ENCODE assay signal across 8 cellular contexts in the genomic region with DNA sequence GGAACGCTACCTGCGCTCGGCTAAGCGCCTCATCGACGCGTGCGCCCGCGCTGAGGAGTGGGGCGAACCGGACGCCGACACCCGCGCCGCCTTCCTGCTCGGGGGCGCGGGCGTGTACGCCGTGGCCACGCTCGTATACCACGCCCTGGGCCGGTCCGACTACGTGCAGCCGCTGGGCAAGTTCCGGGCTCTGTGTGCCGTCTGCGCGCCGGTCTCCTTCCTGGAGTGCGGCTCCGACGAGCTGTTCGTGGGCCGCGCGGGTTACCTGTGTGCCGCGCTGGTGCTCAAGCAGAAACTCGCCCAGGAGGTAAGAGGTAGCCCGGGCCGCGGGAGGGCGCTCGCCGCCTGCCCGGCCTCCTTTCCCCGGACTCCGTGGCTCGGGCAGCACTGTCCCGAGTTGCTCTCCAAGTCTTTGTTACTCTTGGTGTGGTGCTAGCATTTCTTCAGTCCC. TPM values are rescaled to one million over a fixed set of nuclear protein-coding genes. Genes with fewer than 3 reads are reported as not detected.
A peak's percentile ranks its signal among the peaks of the same experiment; 100 is the strongest.
DNase-seq lines count a peak whose midpoint lies in the region; ATAC-seq and TF ChIP-seq lines count a peak whose summit lies in the region.
"Not testable (repeated sequence)": the region's sequence is repeated elsewhere in the genome, so short reads cannot be mapped to it uniquely, and the experiment has no call there.

No MANE protein-coding gene starts in this region.

- peak; percentile 24; the same call in 1 of the 2 replicates for TF ChIP-seq CTCF in GM12875 (IDR thresholded peaks at IDR 0.05; ENCODE audit: borderline replicate concordance, insufficient read depth, low read depth, low read length)
- not testable (repeated sequence) for TF ChIP-seq CTCF in chondrocyte (IDR thresholded peaks at IDR 0.05); omental fat pad (IDR thresholded peaks at IDR 0.05)
- TF ChIP-seq CTCF in type B pancreatic cell (conservative IDR thresholded peaks at IDR 0.05): peak; percentile 43

- POLR2A ChIA-PET in activated CD8-positive, alpha-beta T cell treated with anti-CD3 and anti-CD28 coated beads, Interleukin-2, amount 10 ng/mL, durations not matched to agents 7 days and 5 days (lab: Charles Lee): not testable (repeated sequence)

- peak overlapping the region; percentile 15 for H3K27ac Mint-ChIP-seq in activated CD8-positive, alpha-beta T cell treated with anti-CD3 and anti-CD28 coated beads, Interleukin-2, amount 10 ng/mL, durations not matched to agents 7 days and 5 days
- H3K27ac Mint-ChIP-seq in chondrocyte (ENCODE audit: unreplicated experiment); type B pancreatic cell: not testable (repeated sequence)

- not testable (repeated sequence) for H3K9me3 Mint-ChIP-seq in activated CD8-positive, alpha-beta T cell treated with anti-CD3 and anti-CD28 coated beads, Interleukin-2, amount 10 ng/mL, durations not matched to agents 7 days and 5 days (ENCODE audit: insufficient read depth); type B pancreatic cell
- H3K9me3 Mint-ChIP-seq in chondrocyte (ENCODE audit: low read depth): peaks cover 16% of the 10 kb centered on the region

- H3K36me3 Mint-ChIP-seq in activated CD8-positive, alpha-beta T cell treated with anti-CD3 and anti-CD28 coated beads, Interleukin-2, amount 10 ng/mL, durations not matched to agents 7 days and 5 days (ENCODE audit: low read depth); chondrocyte (ENCODE audit: low read depth); type B pancreatic cell: not testable (repeated sequence)

- not testable (repeated sequence) for H3K9ac ChIP-seq in HUES48 (ENCODE audit: low read depth, low read length); iPS-15b (ENCODE audit: low read depth, low read length)

- H3K36me3 ChIP-seq in HUES48 (ENCODE audit: control insufficient read depth, insufficient read depth, low read length); iPS-15b (ENCODE audit: control insufficient read depth, insufficient read depth, low read length): not testable (repeated sequence)

- H3K27me3 ChIP-seq in HUES48 (ENCODE audit: control insufficient read depth, insufficient read depth, low read length): peaks cover 14% of the 10 kb centered on the region; the same call in 1 of the 2 replicates
- H3K27me3 ChIP-seq in iPS-15b (ENCODE audit: control insufficient read depth, insufficient read depth, low read length): not testable (repeated sequence)

- H3K27ac ChIP-seq in HUES48 (ENCODE audit: low read depth, low read length): not testable (repeated sequence)

- peak overlapping the region; percentile 56 for H3K4me3 Mint-ChIP-seq in activated CD8-positive, alpha-beta T cell treated with anti-CD3 and anti-CD28 coated beads, Interleukin-2, amount 10 ng/mL, durations not matched to agents 7 days and 5 days
- H3K4me3 Mint-ChIP-seq in chondrocyte (ENCODE audit: unreplicated experiment) (peak overlapping the region; percentile 50), type B pancreatic cell (peak overlapping the region; percentile 83)

- H3K4me1 ChIP-seq in HUES48 (ENCODE audit: control insufficient read depth, insufficient read depth, low read length): peaks cover 10% of the 10 kb centered on the region
- H3K4me1 ChIP-seq in iPS-15b (ENCODE audit: control insufficient read depth, insufficient read depth, low read length): not testable (repeated sequence)

- CTCF ChIA-PET in activated CD8-positive, alpha-beta T cell treated with anti-CD3 and anti-CD28 coated beads, Interleukin-2, amount 10 ng/mL, durations not matched to agents 7 days and 5 days (lab: Charles Lee): not testable (repeated sequence)

- not testable (repeated sequence) for H3K9me3 ChIP-seq in HUES48 (ENCODE audit: control insufficient read depth, insufficient read depth, low read length); iPS-15b (ENCODE audit: control insufficient read depth, insufficient read depth, low read length)

- DNase-seq in NOMO-1 (lab: John Stamatoyannopoulos, UW; ENCODE audit: unreplicated experiment in 2 of 2): peak; percentile 22 to 34
- peak; percentile 25 for DNase-seq in activated CD8-positive, alpha-beta T cell treated with anti-CD3 and anti-CD28 coated beads, Interleukin-2, amount 10 ng/mL, durations not matched to agents 7 days and 5 days
- not testable (repeated sequence) for DNase-seq in chondrocyte (ENCODE audit: low spot score); omental fat pad (ENCODE audit: low spot score); type B pancreatic cell (ENCODE audit: extremely low spot score, unreplicated experiment)

- peak; percentile 74 for ATAC-seq in activated CD8-positive, alpha-beta T cell treated with anti-CD3 and anti-CD28 coated beads, Interleukin-2, amount 10 ng/mL, durations not matched to agents 7 days and 5 days
- ATAC-seq in omental fat pad (ENCODE audit: low FRiP score): peak; percentile 32

- not testable (repeated sequence) for H3K27me3 Mint-ChIP-seq in activated CD8-positive, alpha-beta T cell treated with anti-CD3 and anti-CD28 coated beads, Interleukin-2, amount 10 ng/mL, durations not matched to agents 7 days and 5 days (ENCODE audit: low read depth)
- H3K27me3 Mint-ChIP-seq in chondrocyte (ENCODE audit: low read depth) (peaks cover 16% of the 10 kb centered on the region), type B pancreatic cell (peaks cover 30% of the 10 kb centered on the region)

- H3K4me3 ChIP-seq in GM12875 (ENCODE audit: low read depth, low read length): not testable (repeated sequence)
- H3K4me3 ChIP-seq in HUES48 (ENCODE audit: low read depth, low read length): peak overlapping the region; percentile 43
- H3K4me3 ChIP-seq in iPS-15b (ENCODE audit: low read depth, low read length): peak overlapping the region; percentile 30

- not testable (repeated sequence) for H3K4me1 Mint-ChIP-seq in activated CD8-positive, alpha-beta T cell treated with anti-CD3 and anti-CD28 coated beads, Interleukin-2, amount 10 ng/mL, durations not matched to agents 7 days and 5 days (ENCODE audit: low read depth); chondrocyte (ENCODE audit: low read depth); type B pancreatic cell (ENCODE audit: unreplicated experiment)

RNA-seq across cellular contexts. Expression of a gene that starts 0.7 kb away (rescaled TPM):
- total RNA-seq in activated CD8-positive, alpha-beta T cell treated with anti-CD3 and anti-CD28 coated beads, Interleukin-2, amount 10 ng/mL, durations not matched to agents 7 days and 5 days: under 1 TPM; 0.23 to 0.29 TPM
- 0.05 TPM in 1 of 3 replicates, not detected in the others for total RNA-seq in chondrocyte
- under 1 TPM; 0.09 to 0.72 (median 0.27) TPM for total RNA-seq in omental fat pad
- 0.59 and 1.1 TPM in 2 replicates for total RNA-seq in type B pancreatic cell (ENCODE audit: low replicate concordance)
